1 cellular context compared by ENCODE assay signal in the genomic region with DNA sequence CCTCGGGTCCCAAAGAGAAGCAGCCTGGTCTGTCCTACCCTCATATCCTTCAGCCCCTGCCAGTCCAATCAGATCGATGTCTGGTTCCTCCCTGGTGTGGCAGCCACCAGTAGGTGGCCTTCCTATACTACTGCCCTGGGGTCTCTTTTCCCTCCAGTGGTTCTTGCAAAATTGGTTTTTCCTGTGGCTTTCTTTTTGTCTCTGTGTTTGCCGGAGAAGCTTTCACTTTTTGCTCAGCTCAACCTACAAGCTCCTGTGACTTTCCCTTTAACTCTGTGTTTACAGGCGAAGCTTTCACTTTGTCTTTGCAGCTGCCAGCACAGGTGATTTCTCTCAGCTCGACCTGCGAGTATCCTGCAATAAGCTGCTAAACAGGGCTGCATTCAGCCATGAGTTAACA.
TF ChIP-seq lines count a peak whose summit lies in the region.

No MANE protein-coding gene starts in this region.

TF ChIP-seq in H1, 55 proteins besides CTCF, POLR2A, EP300 and RAD21 (continued from another document):
- no peak for TF ChIP-seq ATF2 (IDR thresholded peaks at IDR 0.05; ENCODE audit: low read length)
- no peak for TF ChIP-seq RNF2 (IDR thresholded peaks at IDR 0.05; ENCODE audit: borderline replicate concordance, low read depth, low read length, missing control alignments, poor library complexity, severe bottlenecking)
- TF ChIP-seq KDM5A (IDR thresholded peaks at IDR 0.05; ENCODE audit: low read length): no peak
- TF ChIP-seq, protein P1, sequence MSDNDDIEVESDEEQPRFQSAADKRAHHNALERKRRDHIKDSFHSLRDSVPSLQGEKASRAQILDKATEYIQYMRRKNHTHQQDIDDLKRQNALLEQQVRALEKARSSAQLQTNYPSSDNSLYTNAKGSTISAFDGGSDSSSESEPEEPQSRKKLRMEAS (IDR thresholded peaks at IDR 0.05): no peak
